In the genomic region with DNA sequence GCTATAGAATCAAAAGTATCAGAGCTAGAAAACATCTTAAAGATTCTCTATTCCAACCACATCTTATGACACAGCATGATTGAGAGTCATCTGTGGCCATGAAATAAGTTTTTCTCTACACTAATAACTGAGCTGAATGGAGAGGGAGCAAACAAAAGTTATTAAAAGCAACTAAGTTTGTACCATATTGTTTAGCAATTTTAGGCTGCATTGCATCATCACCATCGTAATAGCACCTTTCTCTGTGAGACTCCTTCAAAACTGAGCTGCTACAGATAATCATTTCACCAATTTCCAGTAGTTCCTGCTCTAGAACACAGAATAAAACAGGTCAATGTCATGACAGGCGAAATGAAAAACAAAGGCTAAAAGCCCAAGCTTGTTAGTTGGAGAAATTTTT, we compare ENCODE assay signal across 25 cellular contexts.
DNase-seq lines count a peak whose midpoint lies in the region; ATAC-seq, FAIRE-seq and TF ChIP-seq lines count a peak whose summit lies in the region.
"Had no signal": no experiment of that assay in that cellular context is flagged by ENCODE, and none has a peak within 500 bp of the region (broad histone marks: within the 10 kb centered on the region; RNA-seq: fewer than 3 reads in every experiment).

No MANE protein-coding gene starts in this region.

- CTCF ChIA-PET in HepG2 (lab: Yijun Ruan, JAX; ENCODE audit: low intra/inter-chr PET ratio, low total read pairs) = no interaction called here

- TF ChIP-seq POLR2A in HepG2 (IDR thresholded peaks at IDR 0.05; ENCODE audit: insufficient read depth in 1 of 2, low read depth in 2 of 2, low read length in 2 of 2) (no peak), right lobe of liver (IDR thresholded peaks at IDR 0.05) (no peak)

- no peak overlapping the region for H3K4me3 Mint-ChIP-seq in osteocyte (ENCODE audit: unreplicated experiment)
- H3K4me3 Mint-ChIP-seq: B cell; CD4-positive, CD25-positive, alpha-beta regulatory T cell; CD8-positive, alpha-beta T cell; HFFc6 had no signal

- intact Hi-C loops in HepG2 (cut with micrococcal nuclease; ENCODE audit: unreplicated experiment) = no loop called here
- intact Hi-C loops in right lobe of liver (cut with DNase I) = no loop called here

- H3K27me3 ChIP-seq in HepG2 (ENCODE audit: control insufficient read depth in 1 of 2, insufficient read depth in 2 of 2, low read length in 2 of 2) (no peaks in the 10 kb centered on the region; a peak in 1 of 5 replicates), right lobe of liver (no peaks in the 10 kb centered on the region)
- H3K27me3 ChIP-seq: BLaER1 had no signal

- DNase-seq in HepG2 (ENCODE audit: low spot score) = no peak
- DNase-seq in right lobe of liver = no peak
- peak; percentile 17 for DNase-seq in SK-MEL-5 (ENCODE audit: low read depth, low spot score)
- peak; percentile 7 for DNase-seq in fibroblast of pulmonary artery (ENCODE audit: low read depth)
- no peak for DNase-seq in osteocyte (ENCODE audit: extremely low spot score, unreplicated experiment)
- DNase-seq in NCI-H446 (lab: John Stamatoyannopoulos, UW) = no peak
- DNase-seq in effector CD4-positive, alpha-beta T cell = no peak
- DNase-seq: Caco-2; CD4-positive, CD25-positive, alpha-beta regulatory T cell; CD8-positive, alpha-beta T cell; DMS153; DND-41; GDM1; GM23248; HFFc6 had no signal

- H3K27ac ChIP-seq in HepG2 (ENCODE audit: extremely low read length, insufficient read depth, low read length) = no peak overlapping the region
- H3K27ac ChIP-seq in right lobe of liver = no peak overlapping the region
- H3K27ac ChIP-seq: 22Rv1, BLaER1, C4-2B, GM23248 had no signal

- TF ChIP-seq CTCF in HepG2 (CRISPR knock-in tag; IDR thresholded peaks at IDR 0.05) (no peak), right lobe of liver (IDR thresholded peaks at IDR 0.05) (no peak), fibroblast of pulmonary artery (IDR thresholded peaks at IDR 0.05; ENCODE audit: low read length, missing control alignments) (no peak), osteocyte (IDR thresholded peaks at IDR 0.05) (no peak)

- H3K4me1 Mint-ChIP-seq in osteocyte (ENCODE audit: unreplicated experiment) = peaks cover 15% of the 10 kb centered on the region
- H3K4me1 Mint-ChIP-seq: B cell; CD4-positive, CD25-positive, alpha-beta regulatory T cell had no signal

- no peak for ATAC-seq in HepG2
- ATAC-seq in right lobe of liver = no peak
- no peak for ATAC-seq in HG03045 (IDR thresholded peaks at IDR 0.05; ENCODE audit: unreplicated experiment)
- ATAC-seq: CD8-positive, alpha-beta T cell; GM12878 had no signal

- TF ChIP-seq EP300 in HepG2 (IDR thresholded peaks at IDR 0.05; ENCODE audit: low read depth in 2 of 2, low read length in 2 of 2) = no peak
- no peak for TF ChIP-seq EP300 in HepG2 (CRISPR knock-in tag; IDR thresholded peaks at IDR 0.05; ENCODE audit: borderline replicate concordance)

- no peak overlapping the region for H2AFZ ChIP-seq in HepG2 (ENCODE audit: low read length)
- H2AFZ ChIP-seq: GM23248 had no signal

- H3K4me3 ChIP-seq in HepG2 (replicated peaks in 1 of 3; ENCODE audit: insufficient read depth in 1 of 3, low read depth in 2 of 3, low read length in 3 of 3) (no peak overlapping the region), right lobe of liver (no peak overlapping the region), fibroblast of pulmonary artery (replicated peaks; ENCODE audit: low read depth, low read length) (no peak overlapping the region)
- H3K4me3 ChIP-seq: BLaER1, GM12878, GM23248, HAP-1 had no signal

- TF ChIP-seq RAD21 in HepG2 (CRISPR knock-in tag; IDR thresholded peaks at IDR 0.05) = no peak

- no peaks in the 10 kb centered on the region for H3K36me3 ChIP-seq in HepG2 (replicated peaks in 1 of 2; ENCODE audit: control insufficient read depth in 1 of 2, insufficient read depth in 2 of 2, low read length in 2 of 2)
- H3K36me3 ChIP-seq in right lobe of liver = no peaks in the 10 kb centered on the region
- H3K36me3 ChIP-seq: BLaER1, HAP-1 had no signal

- WGBS in HepG2 (ENCODE audit: low lambda C conversion rate) = 8% methylated on average over 2 of the region's 2 CpGs
- 24% methylated on average over 2 of the region's 2 CpGs for WGBS in right lobe of liver (ENCODE audit: insufficient coverage, low coverage, low lambda C conversion rate, missing lambda C conversion rate)

- H3K4me2 ChIP-seq in HepG2 (ENCODE audit: low read depth, low read length) = no peak overlapping the region
- H3K4me2 ChIP-seq: BLaER1 had no signal

- H3K9me3 Mint-ChIP-seq in osteocyte (ENCODE audit: unreplicated experiment) = peaks cover 9% of the 10 kb centered on the region

- no peaks in the 10 kb centered on the region for H4K20me1 ChIP-seq in HepG2 (ENCODE audit: insufficient read depth, low read length)
- H4K20me1 ChIP-seq: BLaER1 had no signal

- BruUV-seq in HepG2 (replicated peaks; lab: Mats Ljungman, UMichigan) = no TSS peak

- in situ Hi-C loops in HepG2 (cut with HindIII; ENCODE audit: extremely low pct_ligation_motif_present, low pct_unique_long_range_greater_than_20kb) (no loop called here), SK-MEL-5 (cut with HindIII; ENCODE audit: low pct_unique_long_range_greater_than_20kb, low sequenced_read_pairs) (no loop called here)

- H3K27me3 Mint-ChIP-seq in osteocyte (ENCODE audit: unreplicated experiment) = no peaks in the 10 kb centered on the region
- H3K27me3 Mint-ChIP-seq: B cell; CD4-positive, CD25-positive, alpha-beta regulatory T cell had no signal

- no peaks in the 10 kb centered on the region for H3K79me2 ChIP-seq in HepG2 (ENCODE audit: insufficient read depth, low read length)

- H3K27ac Mint-ChIP-seq in osteocyte (ENCODE audit: unreplicated experiment) = no peak overlapping the region
- H3K27ac Mint-ChIP-seq: B cell; CD4-positive, CD25-positive, alpha-beta regulatory T cell; CD8-positive, alpha-beta T cell; HFFc6 had no signal

- H3K9ac ChIP-seq in HepG2 (ENCODE audit: insufficient read depth, low read depth, low read length) = no peak overlapping the region
- H3K9ac ChIP-seq: BLaER1, GM23248 had no signal

- H3K36me3 Mint-ChIP-seq in osteocyte (ENCODE audit: unreplicated experiment) = peaks cover 1% of the 10 kb centered on the region
- H3K36me3 Mint-ChIP-seq: CD4-positive, CD25-positive, alpha-beta regulatory T cell; CD8-positive, alpha-beta T cell had no signal

- POLR2A ChIA-PET in HepG2 (lab: Yijun Ruan, JAX) = no interaction called here

- no peak for FAIRE-seq in HepG2 (lab: Jason Lieb, UNC)
- FAIRE-seq: A204.1, GM12878, GM19239, H54 had no signal

- H3K9me3 ChIP-seq in HepG2 (ENCODE audit: low read length) (no peaks in the 10 kb centered on the region; the same call in 1 of the 2 replicates), right lobe of liver (no peaks in the 10 kb centered on the region)
- H3K9me3 ChIP-seq: Caco-2, HAP-1 had no signal

- H3K4me1 ChIP-seq in HepG2 (ENCODE audit: insufficient read depth, low read length) = no peaks in the 10 kb centered on the region
- H3K4me1 ChIP-seq in right lobe of liver = no peaks in the 10 kb centered on the region
- H3K4me1 ChIP-seq: BLaER1, Caco-2 had no signal

TF ChIP-seq in HepG2, 621 proteins besides CTCF, POLR2A, EP300 and RAD21:
- no peak for TF ChIP-seq TGIF2 (CRISPR knock-in tag; IDR thresholded peaks at IDR 0.05)
- peak; percentile 57; the same call in 1 of the 2 replicates for TF ChIP-seq CEBPB (IDR thresholded peaks at IDR 0.05; ENCODE audit: borderline replicate concordance, low read depth, low read length)

Comparison
In these comparisons a context has a peak if more than half of its experiments do, and no peak if none do; other contexts are left out.
1. DNase-seq: peak in SK-MEL-5 (single experiment) and fibroblast of pulmonary artery (single experiment); none in HepG2 (single experiment), right lobe of liver (0 of 3), osteocyte (single experiment), NCI-H446 (0 of 2) and effector CD4-positive, alpha-beta T cell (single experiment).